In genomic region chr1:108605633-108606032, GRCh38 we compare ENCODE assay signal across 34 cellular contexts. TPM values are rescaled to one million over a fixed set of nuclear protein-coding genes. Genes with fewer than 3 reads are reported as not detected.
"Had no signal": no experiment of that assay in that cellular context is flagged by ENCODE, and none has a peak within 500 bp of the region (broad histone marks: within the 10 kb centered on the region; RNA-seq: fewer than 3 reads in every experiment).

No MANE protein-coding gene starts in this region.

- H3K27me3 ChIP-seq: adrenal gland, ascending aorta, body of pancreas, brain microvascular endothelial cell, breast epithelium, cardiac muscle cell had no signal

- H3K9me3 ChIP-seq: adrenal gland, ascending aorta, body of pancreas, breast epithelium had no signal

- H3K36me3 ChIP-seq: adrenal gland, brain microvascular endothelial cell, breast epithelium, cardiac muscle cell had no signal

- H3K4me1 ChIP-seq: ascending aorta, body of pancreas had no signal

- H3K4me3 ChIP-seq: adrenal gland, ascending aorta, body of pancreas, breast epithelium, cardiac muscle cell had no signal

- H3K27ac ChIP-seq: adrenal gland, ascending aorta, body of pancreas, brain microvascular endothelial cell, cardiac muscle cell had no signal

- DNase-seq: activated effector memory CD4-positive, alpha-beta T cell treated with anti-CD3 and anti-CD28 coated beads, Interleukin-2, amount 50 U/mL, for 16 hours; activated effector memory CD4-positive, alpha-beta T cell treated with Interleukin-2 at 50 U/mL for 16 hours; activated gamma-delta T cell; activated gamma-delta T cell treated with Interleukin-2 at 50 U/mL for 16 hours; activated naive CD4-positive, alpha-beta T cell; activated naive CD4-positive, alpha-beta T cell treated with anti-CD3 and anti-CD28 coated beads for 36 hours; activated naive CD4-positive, alpha-beta T cell treated with anti-CD3 and anti-CD28 coated beads, Interleukin-2, amount 10 ng/mL, durations not matched to agents 7 days and 5 days; activated naive CD4-positive, alpha-beta T cell treated with anti-CD3 and anti-CD28 coated beads, Interleukin-2, amount 50 U/mL, for 16 hours; activated naive CD4-positive, alpha-beta T cell treated with Interleukin-2 at 50 U/mL for 16 hours; activated naive CD8-positive, alpha-beta T cell treated with anti-CD3 and anti-CD28 coated beads for 36 hours; activated naive CD8-positive, alpha-beta T cell treated with anti-CD3 and anti-CD28 coated beads, Interleukin-2, amount 10 ng/mL, durations not matched to agents 7 days and 5 days; activated naive CD8-positive, alpha-beta T cell treated with anti-CD3 and anti-CD28 coated beads, Interleukin-2, amount 50 U/mL, for 24 hours; activated T-cell treated with anti-CD3 and anti-CD28 coated beads for 4 hours; activated T-cell treated with anti-CD3 and anti-CD28 coated beads, Interleukin-2, amount 50 U/mL, for 1 hour; activated T-cell treated with anti-CD3 and anti-CD28 coated beads, Interleukin-2, amount 50 U/mL, for 24 hours; activated T-cell treated with anti-CD3 and anti-CD28 coated beads, Interleukin-2, amount 50 U/mL, for 4 hours; activated T-cell treated with anti-CD3 and anti-CD28 coated beads, Interleukin-2, amount 50 U/mL, for 48 hours; activated T-cell treated with anti-CD3 and anti-CD28 coated beads, Interleukin-2, amount 50 U/mL, for 72 hours; adrenal gland; amniotic stem cell; amygdala; anterior cingulate cortex; aorta; body of pancreas; brain microvascular endothelial cell; caudate nucleus; central memory CD4-positive, alpha-beta T cell; cerebellar nuclear complex had no signal

- FAIRE-seq: astrocyte had no signal

- ATAC-seq: activated naive CD4-positive, alpha-beta T cell treated with anti-CD3 and anti-CD28 coated beads, Interleukin-2, amount 50 U/mL, for 72 hours; activated naive CD8-positive, alpha-beta T cell treated with anti-CD3 and anti-CD28 coated beads, Interleukin-2, amount 50 U/mL, for 24 hours; activated T-cell treated with anti-CD3 and anti-CD28 coated beads, Interleukin-2, amount 50 U/mL, for 4 hours; activated T-cell treated with anti-CD3 and anti-CD28 coated beads, Interleukin-2, amount 50 U/mL, for 72 hours; activated T-helper 17 cell treated with anti-CD3 and anti-CD28 coated beads, Interleukin-2, amount 50 U/mL, for 72 hours; body of pancreas had no signal

RNA-seq across cellular contexts. Expression of gene HENMT1, which starts 55.3 kb away (rescaled TPM):
- total RNA-seq: ascending aorta had no signal
